Comparison of ENCODE assay signal across 15 cellular contexts in the genomic region with DNA sequence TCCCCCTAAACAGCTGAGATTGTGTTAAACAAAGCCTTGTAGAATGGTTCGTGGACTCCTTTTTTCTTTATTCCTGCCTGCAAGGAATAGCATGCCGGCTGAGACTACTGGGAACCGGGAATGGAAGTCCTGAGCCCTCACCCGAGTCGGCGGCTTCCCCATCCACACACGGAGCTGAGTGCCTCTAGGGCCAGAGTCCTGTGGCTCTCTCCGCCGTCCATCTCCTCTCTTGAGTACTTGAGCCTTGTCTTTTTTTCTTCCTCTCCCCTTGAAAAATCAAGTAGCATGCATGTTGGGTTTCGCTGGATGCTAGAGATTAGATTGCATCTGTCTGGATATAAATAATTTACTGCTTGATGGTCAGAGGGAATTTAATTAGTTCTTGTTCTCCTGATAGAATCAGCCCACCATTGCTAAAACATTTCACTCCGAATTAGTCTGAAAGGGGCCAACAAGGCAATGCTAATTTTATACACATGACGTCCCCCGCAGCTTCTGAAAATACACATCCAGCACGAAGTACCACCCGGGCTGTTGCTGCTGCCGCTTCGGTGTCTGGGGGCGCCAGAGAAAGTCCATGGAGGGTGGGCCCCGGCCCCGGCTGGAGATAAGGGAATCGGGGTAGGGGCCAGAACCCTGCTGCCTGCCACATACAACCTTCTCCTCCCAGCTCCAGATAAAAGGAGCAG. TPM values are rescaled to one million over a fixed set of nuclear protein-coding genes. Genes with fewer than 3 reads are reported as not detected.
DNase-seq lines count a peak whose midpoint lies in the region; ATAC-seq and TF ChIP-seq lines count a peak whose summit lies in the region.
"Had no signal": no experiment of that assay in that cellular context is flagged by ENCODE, and none has a peak within 500 bp of the region (broad histone marks: within the 10 kb centered on the region; RNA-seq: fewer than 3 reads in every experiment).

No MANE protein-coding gene starts in this region.

- intact Hi-C loops in spleen (cut with DNase I; ENCODE audit: low total_unique reads), result no loop called here

- H3K27ac Mint-ChIP-seq in endothelial cell (ENCODE audit: unreplicated experiment), result peak overlapping the region; percentile 80
- H3K27ac Mint-ChIP-seq in stimulated activated naive CD8-positive, alpha-beta T cell treated with anti-CD3 and anti-CD28 coated beads, Interleukin-15, amount 100 ng/mL, for 72 hours, result no peak overlapping the region
- H3K27ac Mint-ChIP-seq: CD4-positive, alpha-beta memory T cell had no signal

- H3K9me3 ChIP-seq in RWPE2 (ENCODE audit: severe bottlenecking) (no peaks in the 10 kb centered on the region), spleen (no peaks in the 10 kb centered on the region)

- peak overlapping the region; percentile 74 for H3K27ac ChIP-seq in RWPE2 (ENCODE audit: poor library complexity, severe bottlenecking)
- H3K27ac ChIP-seq in spleen, result no peak overlapping the region
- H3K27ac ChIP-seq: SK-N-MC had no signal

- WGBS in spleen, 5 donors, result 45 to 57% (median 47%) methylated on average over 21 of the region's 21 CpGs

- peaks cover 1% of the 10 kb centered on the region for H3K27me3 Mint-ChIP-seq in endothelial cell (ENCODE audit: unreplicated experiment)
- H3K27me3 Mint-ChIP-seq in stimulated activated naive CD8-positive, alpha-beta T cell treated with anti-CD3 and anti-CD28 coated beads, Interleukin-15, amount 100 ng/mL, for 72 hours, result peaks cover 50% of the 10 kb centered on the region

- peaks cover 14% of the 10 kb centered on the region for H3K4me1 ChIP-seq in RWPE2 (ENCODE audit: insufficient read depth, poor library complexity, severe bottlenecking)
- no peaks in the 10 kb centered on the region for H3K4me1 ChIP-seq in spleen

- peak; percentile 35 for DNase-seq in DMS79 (lab: John Stamatoyannopoulos, UW)
- DNase-seq in RWPE2 (ENCODE audit: low spot score), result no peak
- no peak for DNase-seq in endothelial cell (ENCODE audit: low spot score)
- peak; percentile 44 for DNase-seq in spleen
- DNase-seq in NCI-H1048 (lab: John Stamatoyannopoulos, UW), result no peak
- DNase-seq in stimulated activated naive CD8-positive, alpha-beta T cell treated with anti-CD3 and anti-CD28 coated beads, Interleukin-15, amount 100 ng/mL, for 72 hours, result no peak
- no peak for DNase-seq in COR-L47 (lab: John Stamatoyannopoulos, UW)
- DNase-seq: ACHN; CD4-positive, alpha-beta memory T cell; Karpas-422; NCI-H1930; NCI-H526 treated with DMSO at 0.1 percent for 48 hours; NK-92 treated with Interleukin-12 subunit alpha and Interleukin-12 subunit beta, amount 100 ng/mL, for 24 hours had no signal

- no peak for TF ChIP-seq CTCF in RWPE2 (IDR thresholded peaks at IDR 0.05; ENCODE audit: poor library complexity, severe bottlenecking)
- no peak for TF ChIP-seq CTCF in endothelial cell (IDR thresholded peaks at IDR 0.05; ENCODE audit: unreplicated experiment)
- TF ChIP-seq CTCF in spleen (IDR thresholded peaks at IDR 0.05 in 8 of 11, conservative IDR thresholded peaks at IDR 0.05 in 3 of 11), result no peak

- no peaks in the 10 kb centered on the region for H3K9me3 Mint-ChIP-seq in endothelial cell (ENCODE audit: unreplicated experiment)
- H3K9me3 Mint-ChIP-seq in stimulated activated naive CD8-positive, alpha-beta T cell treated with anti-CD3 and anti-CD28 coated beads, Interleukin-15, amount 100 ng/mL, for 72 hours, result no peaks in the 10 kb centered on the region

- H3K4me3 ChIP-seq in RWPE2 (ENCODE audit: severe bottlenecking) (no peak overlapping the region), spleen (no peak overlapping the region)
- H3K4me3 ChIP-seq: SK-N-MC had no signal

- H3K4me3 Mint-ChIP-seq in endothelial cell (ENCODE audit: unreplicated experiment), result no peak overlapping the region
- no peak overlapping the region for H3K4me3 Mint-ChIP-seq in stimulated activated naive CD8-positive, alpha-beta T cell treated with anti-CD3 and anti-CD28 coated beads, Interleukin-15, amount 100 ng/mL, for 72 hours
- H3K4me3 Mint-ChIP-seq: CD4-positive, alpha-beta memory T cell had no signal

- H3K27me3 ChIP-seq in RWPE2 (ENCODE audit: insufficient read depth, poor library complexity, severe bottlenecking) (no peaks in the 10 kb centered on the region), spleen (replicated peaks in 1 of 7) (peaks cover 0 to 92% (median 17%) of the 10 kb centered on the region in 7 donors)

- H3K36me3 ChIP-seq in RWPE2 (ENCODE audit: low read depth), result no peaks in the 10 kb centered on the region
- H3K36me3 ChIP-seq in spleen, result no peaks in the 10 kb centered on the region

- TF ChIP-seq POLR2A in spleen (IDR thresholded peaks at IDR 0.05), result no peak

- H3K36me3 Mint-ChIP-seq in endothelial cell (ENCODE audit: low read depth, unreplicated experiment), result no peaks in the 10 kb centered on the region
- H3K36me3 Mint-ChIP-seq: CD4-positive, alpha-beta memory T cell had no signal

- no peak for ATAC-seq in RWPE2 (ENCODE audit: low read depth)
- ATAC-seq in stimulated activated naive CD8-positive, alpha-beta T cell treated with anti-CD3 and anti-CD28 coated beads, Interleukin-15, amount 100 ng/mL, for 72 hours, result no peak

- H3K4me1 Mint-ChIP-seq in endothelial cell (ENCODE audit: unreplicated experiment), result peaks cover 10% of the 10 kb centered on the region
- no peaks in the 10 kb centered on the region for H3K4me1 Mint-ChIP-seq in stimulated activated naive CD8-positive, alpha-beta T cell treated with anti-CD3 and anti-CD28 coated beads, Interleukin-15, amount 100 ng/mL, for 72 hours

RNA-seq across cellular contexts. Expression of gene RBFOX3, which starts 48.6 kb away (rescaled TPM):
- 2.3 TPM for total RNA-seq in endothelial cell (ENCODE audit: unreplicated experiment)
- under 1 TPM in 3 of 7 donors, not detected in 4; 0.19 to 0.34 (median 0.29) TPM for total RNA-seq in spleen
- under 1 TPM in 2 of 3 donors, not detected in 1; 0.02 to 0.03 TPM for polyA plus RNA-seq in spleen
- total RNA-seq: CD4-positive, alpha-beta memory T cell; PC-3 had no signal

Comparison
In these comparisons a context has a peak if more than half of its experiments do, and no peak if none do; other contexts are left out.
1. DNase-seq: peak in DMS79 (single experiment) and spleen (single experiment); none in RWPE2 (single experiment), endothelial cell (single experiment), NCI-H1048 (single experiment), stimulated activated naive CD8-positive, alpha-beta T cell treated with anti-CD3 and anti-CD28 coated beads, Interleukin-15, amount 100 ng/mL, for 72 hours (0 of 2) and COR-L47 (single experiment).